ENCODE assay signal across 8 cellular contexts in the genomic region with DNA sequence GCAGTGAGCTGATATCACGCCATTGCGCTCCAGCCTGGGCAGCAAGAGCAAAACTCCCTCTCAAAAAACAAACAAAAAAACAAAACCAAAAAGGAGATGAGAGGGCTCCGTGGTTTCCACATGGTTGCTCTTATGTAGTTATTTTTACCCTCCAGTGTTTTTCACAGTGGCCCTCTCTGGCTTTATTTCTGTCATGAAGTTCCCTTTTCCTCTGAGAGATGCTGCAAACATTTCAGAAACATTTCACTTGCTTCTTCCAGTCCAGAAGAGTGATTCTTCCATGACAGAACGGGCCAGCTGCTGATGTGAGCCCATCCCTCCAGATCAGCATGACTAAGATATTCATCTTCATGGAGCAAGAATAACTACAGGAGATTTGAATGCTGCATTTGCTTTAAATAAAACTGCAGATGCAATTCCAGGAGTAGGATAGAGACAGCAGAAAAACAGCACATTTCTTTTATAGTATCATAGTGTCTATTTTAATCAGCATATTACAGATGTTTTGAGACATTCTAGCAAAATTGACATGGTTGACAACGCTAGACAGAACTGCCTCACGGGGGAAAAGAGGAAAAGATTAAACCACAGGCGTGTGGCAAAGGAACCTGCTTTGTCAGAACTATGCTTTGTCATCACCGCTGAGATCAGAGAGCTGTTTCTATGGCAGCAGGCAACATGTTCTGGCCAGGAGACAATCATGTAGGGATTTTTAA. TPM values are rescaled to one million over a fixed set of nuclear protein-coding genes. Genes with fewer than 3 reads are reported as not detected.
A peak's percentile ranks its signal among the peaks of the same experiment; 100 is the strongest.
DNase-seq lines count a peak whose midpoint lies in the region; ATAC-seq and TF ChIP-seq lines count a peak whose summit lies in the region.

No MANE protein-coding gene starts in this region.

- peak; percentile 49 for DNase-seq in COLO668 (lab: John Stamatoyannopoulos, UW; ENCODE audit: unreplicated experiment)
- DNase-seq in NCI-H2227 treated with DMSO at 0.1 percent for 48 hours (lab: John Stamatoyannopoulos, UW): peak; percentile 54
- DNase-seq in astrocyte of the hippocampus (ENCODE audit: low read depth, low spot score): peak; percentile 89
- DNase-seq in left lobe of liver (ENCODE audit: low spot score): no peak
- no peak for DNase-seq in cardiac septum (ENCODE audit: low spot score)

- H4K20me1 ChIP-seq in neural cell (ENCODE audit: insufficient read depth): no peaks in the 10 kb centered on the region

- no peaks in the 10 kb centered on the region for H3K27me3 ChIP-seq in neural cell (ENCODE audit: insufficient read depth, low read depth, low read length)

- peaks cover 4% of the 10 kb centered on the region for H3F3A ChIP-seq in neural cell (ENCODE audit: insufficient read depth, low read length, poor library complexity, severe bottlenecking)

- peak overlapping the region; percentile 77 for H3K4me2 ChIP-seq in neural cell (ENCODE audit: low read length)

- no peak for TF ChIP-seq CTCF in neural cell (IDR thresholded peaks at IDR 0.05; ENCODE audit: poor library complexity, severe bottlenecking)

- H3K27ac ChIP-seq in neural cell (ENCODE audit: low read length): peak overlapping the region; percentile 87

- H3K9ac ChIP-seq in neural cell (ENCODE audit: low read length): peak overlapping the region; percentile 40

- H2AFZ ChIP-seq in neural cell (ENCODE audit: low read depth, low read length): no peak overlapping the region

- H3K4me3 ChIP-seq in neural cell (ENCODE audit: low read length): peak overlapping the region; percentile 57

- H3K9me3 ChIP-seq in neural cell (ENCODE audit: low read length): no peaks in the 10 kb centered on the region

- no peaks in the 10 kb centered on the region for H3K9me2 ChIP-seq in neural cell (ENCODE audit: insufficient read depth, low read length)

- no peak for TF ChIP-seq RAD21 in neural cell (conservative IDR thresholded peaks at IDR 0.05)

- peaks cover 31% of the 10 kb centered on the region for H3K79me2 ChIP-seq in neural cell (replicated peaks; ENCODE audit: insufficient read depth, low read length)

- ATAC-seq in GM18873 (IDR thresholded peaks at IDR 0.05; ENCODE audit: low FRiP score, unreplicated experiment): peak; percentile 89
- peak; percentile 86 for ATAC-seq in HG03064 (IDR thresholded peaks at IDR 0.05; ENCODE audit: low read depth, unreplicated experiment)
- ATAC-seq in left lobe of liver: no peak

- H3K36me3 ChIP-seq in neural cell (ENCODE audit: insufficient read depth, low read length): no peaks in the 10 kb centered on the region

- peak; percentile 93 for TF ChIP-seq EP300 in neural cell (conservative IDR thresholded peaks at IDR 0.05; ENCODE audit: poor library complexity, severe bottlenecking)

- intact Hi-C loops in cardiac septum (cut with DNase I): no loop called here

TF ChIP-seq in neural cell, 6 proteins besides CTCF, POLR2A, EP300 and RAD21:
- peak; percentile 54 for TF ChIP-seq MXI1 (conservative IDR thresholded peaks at IDR 0.05; ENCODE audit: poor library complexity, severe bottlenecking)
- TF ChIP-seq TAF1 (IDR thresholded peaks at IDR 0.05; ENCODE audit: low read depth): no peak
- no peak for TF ChIP-seq SMC3 (conservative IDR thresholded peaks at IDR 0.05; ENCODE audit: poor library complexity)
- TF ChIP-seq, protein P1, sequence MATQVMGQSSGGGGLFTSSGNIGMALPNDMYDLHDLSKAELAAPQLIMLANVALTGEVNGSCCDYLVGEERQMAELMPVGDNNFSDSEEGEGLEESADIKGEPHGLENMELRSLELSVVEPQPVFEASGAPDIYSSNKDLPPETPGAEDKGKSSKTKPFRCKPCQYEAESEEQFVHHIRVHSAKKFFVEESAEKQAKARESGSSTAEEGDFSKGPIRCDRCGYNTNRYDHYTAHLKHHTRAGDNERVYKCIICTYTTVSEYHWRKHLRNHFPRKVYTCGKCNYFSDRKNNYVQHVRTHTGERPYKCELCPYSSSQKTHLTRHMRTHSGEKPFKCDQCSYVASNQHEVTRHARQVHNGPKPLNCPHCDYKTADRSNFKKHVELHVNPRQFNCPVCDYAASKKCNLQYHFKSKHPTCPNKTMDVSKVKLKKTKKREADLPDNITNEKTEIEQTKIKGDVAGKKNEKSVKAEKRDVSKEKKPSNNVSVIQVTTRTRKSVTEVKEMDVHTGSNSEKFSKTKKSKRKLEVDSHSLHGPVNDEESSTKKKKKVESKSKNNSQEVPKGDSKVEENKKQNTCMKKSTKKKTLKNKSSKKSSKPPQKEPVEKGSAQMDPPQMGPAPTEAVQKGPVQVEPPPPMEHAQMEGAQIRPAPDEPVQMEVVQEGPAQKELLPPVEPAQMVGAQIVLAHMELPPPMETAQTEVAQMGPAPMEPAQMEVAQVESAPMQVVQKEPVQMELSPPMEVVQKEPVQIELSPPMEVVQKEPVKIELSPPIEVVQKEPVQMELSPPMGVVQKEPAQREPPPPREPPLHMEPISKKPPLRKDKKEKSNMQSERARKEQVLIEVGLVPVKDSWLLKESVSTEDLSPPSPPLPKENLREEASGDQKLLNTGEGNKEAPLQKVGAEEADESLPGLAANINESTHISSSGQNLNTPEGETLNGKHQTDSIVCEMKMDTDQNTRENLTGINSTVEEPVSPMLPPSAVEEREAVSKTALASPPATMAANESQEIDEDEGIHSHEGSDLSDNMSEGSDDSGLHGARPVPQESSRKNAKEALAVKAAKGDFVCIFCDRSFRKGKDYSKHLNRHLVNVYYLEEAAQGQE (IDR thresholded peaks at IDR 0.05; ENCODE audit: borderline replicate concordance): peak; percentile 48
- TF ChIP-seq EZH2 (IDR thresholded peaks at IDR 0.05; ENCODE audit: borderline replicate concordance, insufficient read depth, low read length, poor library complexity, severe bottlenecking): no peak
- TF ChIP-seq POLR2AphosphoS5 (IDR thresholded peaks at IDR 0.05): peak; percentile 92
TF ChIP-seq in neural cell: peak in this region for 3.

RNA-seq across cellular contexts. Expression of a gene that starts 40.3 kb away (rescaled TPM):
- 81.1 and 90.9 TPM in 2 replicates for polyA plus RNA-seq in neural cell
- 134 and 165 TPM in 2 replicates for polyA minus RNA-seq in neural cell
- 1.1 TPM for total RNA-seq in left lobe of liver
- 0.57 TPM for total RNA-seq in cardiac septum

Comparison
In these comparisons a context has a peak if more than half of its experiments do, and no peak if none do; other contexts are left out.
1. DNase-seq: peak in COLO668 (single experiment), NCI-H2227 treated with DMSO at 0.1 percent for 48 hours (single experiment) and astrocyte of the hippocampus (single experiment); none in left lobe of liver (single experiment) and cardiac septum (single experiment).